ENCODE assay signal across 18 cellular contexts in genomic region chr3:53232641-53233377, GRCh38. TPM values are rescaled to one million over a fixed set of nuclear protein-coding genes. Genes with fewer than 3 reads are reported as not detected.
DNase-seq lines count a peak whose midpoint lies in the region; ATAC-seq, FAIRE-seq and TF ChIP-seq lines count a peak whose summit lies in the region.
"Had no signal": no experiment of that assay in that cellular context is flagged by ENCODE, and none has a peak within 500 bp of the region (broad histone marks: within the 10 kb centered on the region; RNA-seq: fewer than 3 reads in every experiment).

No MANE protein-coding gene starts in this region.

- CTCF ChIA-PET in A549 (lab: Yijun Ruan, JAX) (interaction anchor here (0.6 to 7.7 kb wide), 3 partner anchors 11 to 40 kb away, joined by 3 to 69 read pairs (median 4); no protein-coding TSS in a partner anchor), K562 (lab: Yijun Ruan, JAX; ENCODE audit: low intra/inter-chr PET ratio) (no interaction called here)

- no peaks in the 10 kb centered on the region for H3K36me3 Mint-ChIP-seq in neural crest cell (ENCODE audit: low read depth)
- peaks cover 6% of the 10 kb centered on the region for H3K36me3 Mint-ChIP-seq in natural killer cell

- H3K9me3 Mint-ChIP-seq in neural crest cell (no peaks in the 10 kb centered on the region), natural killer cell (no peaks in the 10 kb centered on the region)
- H3K9me3 Mint-ChIP-seq: activated T-cell treated with anti-CD3 and anti-CD28 coated beads, Interleukin-2, amount 50 U/mL, for 4 hours; neural progenitor cell; T-cell had no signal

- peak overlapping the region; percentile 35 for H3K27ac Mint-ChIP-seq in neural crest cell (ENCODE audit: unreplicated experiment)
- H3K27ac Mint-ChIP-seq in natural killer cell = no peak overlapping the region
- H3K27ac Mint-ChIP-seq: B cell, neural progenitor cell, T-cell had no signal

- DNase-seq in A549 (ENCODE audit: low read depth in 1 of 2, low spot score in 1 of 2) (no peak), K562 (ENCODE audit: extremely low read depth in 1 of 4, low spot score in 3 of 4) (peak in 1 of 4 experiments; percentile 5), neural crest cell (ENCODE audit: low read depth, low spot score) (no peak), gastrocnemius medialis (no peak), natural killer cell (no peak), AG08396 (ENCODE audit: low spot score) (no peak)
- no peak for DNase-seq in stimulated activated CD8-positive, alpha-beta memory T cell treated with anti-CD3 and anti-CD28 coated beads, Interleukin-4, amount 100 ng/mL, for 48 hours
- DNase-seq: activated CD4-positive, CD25-positive, alpha-beta regulatory T cell treated with anti-CD3 and anti-CD28 coated beads, Interleukin-2, amount 50 U/mL, for 72 hours; activated T-cell treated with anti-CD3 and anti-CD28 coated beads, Interleukin-2, amount 50 U/mL, for 4 hours; anterior cingulate cortex; DMS153; NCI-H187 treated with DMSO at 0.1 percent for 48 hours; NCI-H524; T-cell had no signal

- H3K4me1 ChIP-seq in A549 = peaks cover 99% of the 10 kb centered on the region
- H3K4me1 ChIP-seq in K562 (replicated peaks in 1 of 2; ENCODE audit: control insufficient read depth in 2 of 2, insufficient read depth in 2 of 2, low read length in 2 of 2) = peaks cover 12 to 19% of the 10 kb centered on the region in 2 experiments
- H3K4me1 ChIP-seq in gastrocnemius medialis = peaks cover 7 to 14% of the 10 kb centered on the region in 2 donors
- H3K4me1 ChIP-seq: neural progenitor cell had no signal

- POLR2A ChIA-PET in A549 (lab: Yijun Ruan, JAX) = interaction anchor here (1.2 kb wide), 1 partner anchor 20 kb away, joined by 3 read pairs; no protein-coding TSS in a partner anchor
- POLR2A ChIA-PET in K562 (lab: Yijun Ruan, JAX) = interaction anchor here (0.8 kb wide), 1 partner anchor 99 kb away, joined by 4 read pairs; no protein-coding TSS in a partner anchor

- no peak for TF ChIP-seq EP300 in A549 (IDR thresholded peaks at IDR 0.05)
- no peak for TF ChIP-seq EP300 in K562 (IDR thresholded peaks at IDR 0.05; ENCODE audit: low read length)

- no peak overlapping the region for H2AFZ ChIP-seq in K562 (ENCODE audit: low read depth, low read length)
- H2AFZ ChIP-seq: neural progenitor cell had no signal

- H3K9ac ChIP-seq in K562 (ENCODE audit: insufficient read depth in 1 of 2, low read depth in 2 of 2, low read length in 2 of 2) = no peak overlapping the region; a peak in 1 of 4 replicates
- H3K9ac ChIP-seq: neural progenitor cell had no signal

- H3K4me1 Mint-ChIP-seq in neural crest cell (peaks cover 4% of the 10 kb centered on the region), natural killer cell (peaks cover 0 to 6% of the 10 kb centered on the region in 2 donors)
- H3K4me1 Mint-ChIP-seq: B cell, T-cell had no signal

- H3K27me3 ChIP-seq in K562 (ENCODE audit: control insufficient read depth in 2 of 2, insufficient read depth in 2 of 2, low read length in 2 of 2) (no peaks in the 10 kb centered on the region), gastrocnemius medialis (no peaks in the 10 kb centered on the region)
- H3K27me3 ChIP-seq: neural progenitor cell, Peyer's patch had no signal

- no peak for TF ChIP-seq CTCF in A549 (IDR thresholded peaks at IDR 0.05)
- TF ChIP-seq CTCF in K562 (IDR thresholded peaks at IDR 0.05 in 2 of 3, conservative IDR thresholded peaks at IDR 0.05 in 1 of 3; ENCODE audit: insufficient read depth in 2 of 3, low read depth in 1 of 3, low read length in 3 of 3) = no peak
- TF ChIP-seq CTCF in neural crest cell (conservative IDR thresholded peaks at IDR 0.05) = no peak
- TF ChIP-seq CTCF in gastrocnemius medialis (IDR thresholded peaks at IDR 0.05 in 4 of 5, conservative IDR thresholded peaks at IDR 0.05 in 1 of 5) = no peak
- no peak for TF ChIP-seq CTCF in natural killer cell (IDR thresholded peaks at IDR 0.05)

- ATAC-seq in A549 (no peak), GM18505 (IDR thresholded peaks at IDR 0.05; ENCODE audit: unreplicated experiment) (no peak), K562 (no peak), gastrocnemius medialis (no peak), natural killer cell (no peak)
- ATAC-seq: activated T-cell treated with anti-CD3 and anti-CD28 coated beads, Interleukin-2, amount 50 U/mL, for 4 hours; T-cell had no signal

- H3K4me2 ChIP-seq in A549 (peak overlapping the region; percentile 42; the same call in 2 of the 3 replicates), K562 (ENCODE audit: insufficient read depth, low read length) (no peak overlapping the region)
- H3K4me2 ChIP-seq: neural progenitor cell had no signal

- H4K20me1 ChIP-seq in K562 (replicated peaks; ENCODE audit: control insufficient read depth, insufficient read depth, low read length) = no peaks in the 10 kb centered on the region

- FAIRE-seq in A549 (lab: Jason Lieb, UNC) = no peak
- FAIRE-seq in K562 (lab: Jason Lieb, UNC) = no peak

- TF ChIP-seq POLR2A in A549 (IDR thresholded peaks at IDR 0.05; ENCODE audit: low read length) = no peak
- TF ChIP-seq POLR2A in GM18505 (IDR thresholded peaks at IDR 0.05; ENCODE audit: borderline replicate concordance, extremely low read depth, insufficient read depth, insufficient read length) = peak; percentile 1
- no peak for TF ChIP-seq POLR2A in K562 (conservative IDR thresholded peaks at IDR 0.05)
- no peak for TF ChIP-seq POLR2A in gastrocnemius medialis (IDR thresholded peaks at IDR 0.05)

- H3K9me1 ChIP-seq in K562 (ENCODE audit: control insufficient read depth, insufficient read depth, low read length) = no peaks in the 10 kb centered on the region

- H3K27me3 Mint-ChIP-seq in neural crest cell (ENCODE audit: low read depth) (no peaks in the 10 kb centered on the region), natural killer cell (ENCODE audit: low read depth in 2 of 2) (no peaks in the 10 kb centered on the region)
- H3K27me3 Mint-ChIP-seq: B cell, T-cell had no signal

- H3K27ac ChIP-seq in A549 (peak overlapping the region; percentile 100), K562 (ENCODE audit: extremely low read depth, low read depth, low read length) (no peak overlapping the region), gastrocnemius medialis (no peak overlapping the region)
- H3K27ac ChIP-seq: neural progenitor cell, Peyer's patch had no signal

- WGBS in A549 (ENCODE audit: missing lambda C conversion rate) = 70% methylated on average over 5 of the region's 18 CpGs
- 93% methylated on average over 7 of the region's 18 CpGs for WGBS in K562 (ENCODE audit: insufficient coverage, low coverage, missing lambda C conversion rate)

- BruUV-seq in K562 (replicated peaks; lab: Mats Ljungman, UMichigan) = no TSS peak

- H3K36me3 ChIP-seq in K562 (ENCODE audit: control insufficient read depth, insufficient read depth, low read length) (peaks cover 96% of the 10 kb centered on the region), gastrocnemius medialis (peaks cover 2 to 86% of the 10 kb centered on the region in 2 donors)
- H3K36me3 ChIP-seq: neural progenitor cell had no signal

- H3K4me3 Mint-ChIP-seq in neural crest cell = no peak overlapping the region
- no peak overlapping the region for H3K4me3 Mint-ChIP-seq in natural killer cell
- H3K4me3 Mint-ChIP-seq: activated T-cell treated with anti-CD3 and anti-CD28 coated beads, Interleukin-2, amount 50 U/mL, for 4 hours; B cell; neural progenitor cell; T-cell had no signal

- in situ Hi-C loops in K562 (cut with MboI) = no loop called here
- in situ Hi-C loops in gastrocnemius medialis (cut with MboI; ENCODE audit: low sequenced_read_pairs in 4 of 4) = no loop called here

- H3K79me2 ChIP-seq in K562 (ENCODE audit: control insufficient read depth, insufficient read depth, low read length) = no peaks in the 10 kb centered on the region; the same call in 2 of the 3 replicates

- no peaks in the 10 kb centered on the region for H3K9me3 ChIP-seq in A549
- no peaks in the 10 kb centered on the region for H3K9me3 ChIP-seq in K562 (replicated peaks; ENCODE audit: control insufficient read depth, insufficient read depth, low read depth, low read length)
- no peaks in the 10 kb centered on the region for H3K9me3 ChIP-seq in gastrocnemius medialis
- H3K9me3 ChIP-seq: Peyer's patch had no signal

- TF ChIP-seq RAD21 in A549 (conservative IDR thresholded peaks at IDR 0.05 in 1 of 2, IDR thresholded peaks at IDR 0.05 in 1 of 2) = no peak
- TF ChIP-seq RAD21 in K562 (CRISPR knock-in tag; conservative IDR thresholded peaks at IDR 0.05 in 1 of 2, IDR thresholded peaks at IDR 0.05 in 1 of 2) = no peak

- intact Hi-C loops in K562 (cut with micrococcal nuclease) = no loop called here
- intact Hi-C loops in gastrocnemius medialis (cut with DNase I; ENCODE audit: low total_unique reads) = no loop called here
- intact Hi-C loops in natural killer cell (cut with micrococcal nuclease) = no loop called here

- H3K4me3 ChIP-seq in A549 (no peak overlapping the region), K562 (no peak overlapping the region), gastrocnemius medialis (no peak overlapping the region)
- H3K4me3 ChIP-seq: neural progenitor cell, Peyer's patch had no signal

RNA-seq across cellular contexts. Expression of gene TKT, which starts 23.0 kb away (rescaled TPM):
- polyA plus RNA-seq in A549 (2011; rRNA removed) (628 and 740 TPM in 2 replicates), A549 (2017; fragmentation: RNase III; extraction: RNeasy Plus Mini Kit Qiagen cat#74134 plus additional on column Dnase treatment) (1,284 to 1,468 TPM (median 1,457 TPM) in 3 replicates), K562 (2011; rRNA removed) (70.1 and 173 TPM in 2 replicates), K562 (2014; fragmentation: Illumina TruSeq; extraction: Trizol) (250 and 316 TPM in 2 replicates), K562 (2014; fragmentation: Nextera tagmentation; extraction: Ambion mirVana) (100 to 1,000 TPM in 1 of 2 experiments, 10 to 100 TPM in 1; 58.1 to 107 TPM), K562 (2014; rRNA removed) (226 and 263 TPM in 2 replicates)
- polyA plus RNA-seq in A549 (2012; cell fraction: cytosol; rRNA removed) = 788 and 1,278 TPM in 2 replicates
- 1,392 and 1,832 TPM in 2 replicates for polyA plus RNA-seq in A549 (2012; cell fraction: nucleus; rRNA removed)
- polyA minus RNA-seq in A549 (2011; rRNA and poly(A)+ RNA removed) = 615 and 777 TPM in 2 replicates
- 73.0 and 172 TPM in 2 replicates for total RNA-seq in K562 (2011; cell fraction: chromatin; rRNA removed; ENCODE audit: low replicate concordance)
- total RNA-seq in K562 (2011; cell fraction: nucleolus; rRNA removed) = 134 and 158 TPM in 2 replicates
- total RNA-seq in K562 (2011; cell fraction: nucleoplasm; rRNA removed) = 104 and 119 TPM in 2 replicates
- total RNA-seq in K562 (2014; rRNA removed) (288 and 355 TPM in 2 replicates), K562 (2014; rRNA removed; fragmentation: Illumina TruSeq; extraction: Trizol) (88.1 and 108 TPM in 2 replicates), K562 (2015; rRNA removed; fragmentation: Illumina TruSeq; extraction: Trizol) (187 and 191 TPM in 2 replicates), K562 (2021) (401 and 410 TPM in 2 replicates), neural crest cell (556 and 564 TPM in 2 replicates), gastrocnemius medialis (10 to 100 TPM; 18.5 to 41.3 (median 23.8) TPM), natural killer cell (100 to 1,000 TPM in 2 of 3 donors, 10 to 100 TPM in 1; 82.9 to 126 (median 107) TPM)
- polyA plus RNA-seq in K562 (2011; cell fraction: cytosol; rRNA removed) = 89.6 and 124 TPM in 2 replicates
- 101 and 154 TPM in 2 replicates for polyA plus RNA-seq in K562 (2011; cell fraction: nucleus; rRNA removed)
- polyA plus RNA-seq in K562 (2012) = 282 and 441 TPM in 2 replicates
- 52.4 and 66.2 TPM in 2 replicates for polyA minus RNA-seq in K562 (2011; rRNA and poly(A)+ RNA removed)
- polyA minus RNA-seq in K562 (2011; cell fraction: cytosol; rRNA and poly(A)+ RNA removed) = 125 and 206 TPM in 2 replicates
- polyA minus RNA-seq in K562 (2011; cell fraction: nucleus; rRNA and poly(A)+ RNA removed) = 45.1 and 56.1 TPM in 2 replicates

Comparison
In these comparisons a context has a peak if more than half of its experiments do, and no peak if none do; other contexts are left out.
1. H3K27ac ChIP-seq: peak in A549 (2 of 2); none in K562 (single experiment) and gastrocnemius medialis (0 of 4).